ENCODE assay signal across 21 cellular contexts in genomic region chr6:2802521-2803060, GRCh38.
"Had no signal": no experiment of that assay in that cellular context is flagged by ENCODE, and none has a peak within 500 bp of the region (broad histone marks: within the 10 kb centered on the region; RNA-seq: fewer than 3 reads in every experiment).

No MANE protein-coding gene starts in this region.

- H3K36me3 ChIP-seq: SJCRH30 had no signal

- H3K27me3 ChIP-seq: SJCRH30 had no signal

- H3K9me3 ChIP-seq: SJCRH30 had no signal

- FAIRE-seq: HTR-8/SVneo had no signal

- DNase-seq: KBM-7, MV-4-11, NCI-H1092, NCI-H1105 treated with DMSO at 0.1 percent for 48 hours, NCI-H1417 treated with DMSO at 0.1 percent for 48 hours, NCI-H146, NCI-H1694 treated with DMSO at 0.1 percent for 48 hours, NCI-H1930, NCI-H2081, NCI-H2107, NCI-H226, NCI-H446, NCI-H510A, NCI-H524 treated with DMSO at 0.1 percent for 48 hours, NCI-H69, NCI-H774, SHP77 treated with DMSO at 0.1 percent for 48 hours, SJCRH30 had no signal

- H3K27ac ChIP-seq: HL-60, RWPE1, SJCRH30 had no signal

- H3K4me3 ChIP-seq: SJCRH30 had no signal
